ENCODE assay signal across 13 cellular contexts in genomic region chr12:105455250-105455649, GRCh38.
DNase-seq lines count a peak whose midpoint lies in the region; ATAC-seq, FAIRE-seq and TF ChIP-seq lines count a peak whose summit lies in the region.
"Had no signal": no experiment of that assay in that cellular context is flagged by ENCODE, and none has a peak within 500 bp of the region (broad histone marks: within the 10 kb centered on the region; RNA-seq: fewer than 3 reads in every experiment).

No MANE protein-coding gene starts in this region.

- no peak for FAIRE-seq in bronchial epithelial cell (lab: Jason Lieb, UNC)

- DNase-seq in DMS53 (lab: John Stamatoyannopoulos, UW) (peak; percentile 71), NCI-H2196 (lab: John Stamatoyannopoulos, UW; ENCODE audit: unreplicated experiment) (peak; percentile 68), bronchial epithelial cell (ENCODE audit: low read depth) (peak; percentile 89), HuH-7 (ENCODE audit: low spot score) (no peak)
- no peak for DNase-seq in activated CD4-positive, CD25-positive, alpha-beta regulatory T cell treated with anti-CD3 and anti-CD28 coated beads, Interleukin-2, amount 50 U/mL, for 72 hours
- no peak for DNase-seq in stimulated activated naive CD8-positive, alpha-beta T cell treated with anti-CD3 and anti-CD28 coated beads, Interleukin-15, Interleukin-2, amounts not matched to agents 100 U/mL and 50 U/mL, for 24 hours
- DNase-seq: dorsolateral prefrontal cortex, esophagus squamous epithelium, spleen, testis had no signal

- H3K27me3 ChIP-seq in bronchial epithelial cell (ENCODE audit: control insufficient read depth, insufficient read depth, low read length) = no peaks in the 10 kb centered on the region
- H3K27me3 ChIP-seq: dorsolateral prefrontal cortex, esophagus squamous epithelium, testis had no signal

- ATAC-seq in stimulated activated naive CD8-positive, alpha-beta T cell treated with anti-CD3 and anti-CD28 coated beads, Interleukin-15, Interleukin-2, amounts not matched to agents 100 U/mL and 50 U/mL, for 24 hours = no peak
- ATAC-seq: natural killer cell treated with Interleukin-12 subunit alpha and Interleukin-12 subunit beta and Interleukin-15 and Interleukin-18, amount 100 ng/mL, for 72 hours; WTC11 had no signal

- no peak overlapping the region for H3K4me3 ChIP-seq in bronchial epithelial cell (ENCODE audit: low read depth, low read length)
- H3K4me3 ChIP-seq: dorsolateral prefrontal cortex, esophagus squamous epithelium, spleen, testis had no signal

- no peaks in the 10 kb centered on the region for H3K36me3 ChIP-seq in bronchial epithelial cell (ENCODE audit: control insufficient read depth, insufficient read depth, low read length)
- H3K36me3 ChIP-seq: esophagus squamous epithelium, spleen had no signal

- TF ChIP-seq CTCF in 22Rv1 (IDR thresholded peaks at IDR 0.05) = 0 out of 2 replicates have a peak, but pooled peaks have one; percentile 4
- peak; percentile 53 for TF ChIP-seq CTCF in bronchial epithelial cell (IDR thresholded peaks at IDR 0.05; ENCODE audit: insufficient read depth, low read length, severe bottlenecking)

- H3K27ac ChIP-seq in 22Rv1 = no peak overlapping the region
- H3K27ac ChIP-seq: dorsolateral prefrontal cortex, esophagus squamous epithelium, spleen, testis had no signal

Comparison
In these comparisons a context has a peak if more than half of its experiments do, and no peak if none do; other contexts are left out.
1. DNase-seq: peak in DMS53 (single experiment), NCI-H2196 (single experiment) and bronchial epithelial cell (single experiment); none in activated CD4-positive, CD25-positive, alpha-beta regulatory T cell treated with anti-CD3 and anti-CD28 coated beads, Interleukin-2, amount 50 U/mL, for 72 hours (single experiment), HuH-7 (single experiment) and stimulated activated naive CD8-positive, alpha-beta T cell treated with anti-CD3 and anti-CD28 coated beads, Interleukin-15, Interleukin-2, amounts not matched to agents 100 U/mL and 50 U/mL, for 24 hours (single experiment).